Comparison of ENCODE assay signal across 8 cellular contexts in genomic region chr1:153533689-153534201, GRCh38. TPM values are rescaled to one million over a fixed set of nuclear protein-coding genes. Genes with fewer than 3 reads are reported as not detected.
A peak's percentile ranks its signal among the peaks of the same experiment; 100 is the strongest.
DNase-seq lines count a peak whose midpoint lies in the region; ATAC-seq and TF ChIP-seq lines count a peak whose summit lies in the region.

No MANE protein-coding gene starts in this region.

- peaks cover 43% of the 10 kb centered on the region for H3K4me1 ChIP-seq in Panc1 (ENCODE audit: control insufficient read depth, insufficient read depth, low read length)
- H3K4me1 ChIP-seq in tibial artery = peaks cover 0 to 54% (median 34%) of the 10 kb centered on the region in 4 donors

- no peaks in the 10 kb centered on the region for H3K27me3 ChIP-seq in Panc1 (ENCODE audit: control insufficient read depth, insufficient read depth, low read length)
- no peaks in the 10 kb centered on the region for H3K27me3 ChIP-seq in layer of hippocampus (ENCODE audit: control insufficient read depth, insufficient read depth, low read length)
- no peaks in the 10 kb centered on the region for H3K27me3 ChIP-seq in tibial artery

- in situ Hi-C loops in Panc1 (cut with HindIII; ENCODE audit: low pct_unique_long_range_greater_than_20kb, low sequenced_read_pairs) = no loop called here

- ATAC-seq in Panc1 (peak; percentile 26), HG02678 (IDR thresholded peaks at IDR 0.05; ENCODE audit: unreplicated experiment) (no peak), GM19467 (IDR thresholded peaks at IDR 0.05; ENCODE audit: unreplicated experiment) (no peak)

- intact Hi-C loops in Panc1 (cut with micrococcal nuclease; ENCODE audit: unreplicated experiment) (loop anchor here (1.0 kb wide), 1 partner anchor 35 kb away; no protein-coding TSS in a partner anchor), tibial artery (cut with DNase I; ENCODE audit: low total_unique reads) (loop anchor here (1.0 kb wide), 1 partner anchor 34 kb away; no protein-coding TSS in a partner anchor)

- H3K36me3 ChIP-seq in Panc1 (ENCODE audit: control insufficient read depth, insufficient read depth, low read length) = no peaks in the 10 kb centered on the region; the same call in 1 of the 2 replicates
- peaks cover 0 to 9% (median 9%) of the 10 kb centered on the region in 3 donors for H3K36me3 ChIP-seq in tibial artery

- POLR2A ChIA-PET in Panc1 (lab: Charles Lee) = interaction anchor here (1.0 kb wide), 1 partner anchor 101 kb away, joined by 4 read pairs; no protein-coding TSS in a partner anchor

- H3K4me3 ChIP-seq in Panc1 (ENCODE audit: low read depth in 2 of 2, low read length in 2 of 2) (peak overlapping the region; percentile 75 to 86), tibial artery (peak overlapping the region; percentile 72 to 94)

- no peaks in the 10 kb centered on the region for H3K9me3 ChIP-seq in Panc1 (ENCODE audit: control insufficient read depth, insufficient read depth, low read depth, low read length)
- no peaks in the 10 kb centered on the region for H3K9me3 ChIP-seq in tibial artery

- DNase-seq in GM04504 (ENCODE audit: low read depth) (peak; percentile 87), Panc1 (ENCODE audit: low read depth, low spot score) (peak; percentile 86), caudate nucleus (lab: John Stamatoyannopoulos, UW) (peak in 6 of 61 donors; percentile 6 to 29 (median 14)), tibial artery (peak; percentile 84 to 88)
- DNase-seq in activated CD8-positive, alpha-beta memory T cell treated with anti-CD3 and anti-CD28 coated beads for 24 hours = no peak

- TF ChIP-seq CTCF in Panc1 (IDR thresholded peaks at IDR 0.05) (no peak), tibial artery (IDR thresholded peaks at IDR 0.05) (no peak)

- H3K27ac ChIP-seq in Panc1 (ENCODE audit: low read length) (peak overlapping the region; percentile 91), caudate nucleus (ENCODE audit: low read depth, low read length) (peak overlapping the region; percentile 11), layer of hippocampus (ENCODE audit: low read depth, low read length) (peak overlapping the region; percentile 55), tibial artery (peak overlapping the region; percentile 93 to 99)

- CTCF ChIA-PET in Panc1 (lab: Charles Lee) = interaction anchor here (0.7 to 2.6 kb wide), 12 partner anchors 9 to 100 kb away, joined by 3 to 16 read pairs (median 6); partner anchors contain the start of genes CHTOP, S100A14, S100A3 and S100A4

- BruUV-seq in Panc1 (replicated peaks; lab: Mats Ljungman, UMichigan) = no TSS peak

RNA-seq across cellular contexts. Expression of gene S100A6, which starts 2.0 kb away (rescaled TPM):
- 1,986 TPM for total RNA-seq in Panc1 (2021; ENCODE audit: unreplicated experiment)
- polyA plus RNA-seq in Panc1 (2012; ENCODE audit: insufficient read length) = 6,225 TPM

RNA-seq across cellular contexts. Expression of gene S100A5, which starts 7.0 kb away (rescaled TPM):
- 0.72 TPM for total RNA-seq in Panc1 (2021; ENCODE audit: unreplicated experiment)
- polyA plus RNA-seq in Panc1 (2012; ENCODE audit: insufficient read length) = 1.2 TPM

RNA-seq across cellular contexts. Expression of gene S100A4, which starts 11.9 kb away (rescaled TPM):
- total RNA-seq in Panc1 (2021; ENCODE audit: unreplicated experiment) = 773 TPM
- polyA plus RNA-seq in Panc1 (2012; ENCODE audit: insufficient read length) = 817 TPM

RNA-seq across cellular contexts. Expression of gene S100A3, which starts 15.3 kb away (rescaled TPM):
- 12.0 TPM for total RNA-seq in Panc1 (2021; ENCODE audit: unreplicated experiment)
- polyA plus RNA-seq in Panc1 (2012; ENCODE audit: insufficient read length) = 10.0 TPM

RNA-seq across cellular contexts. Expression of gene S100A2, which starts 31.9 kb away (rescaled TPM):
- total RNA-seq in Panc1 (2021; ENCODE audit: unreplicated experiment) = 6.2 TPM
- 10.7 TPM for polyA plus RNA-seq in Panc1 (2012; ENCODE audit: insufficient read length)

Comparison
In these comparisons a context has a peak if more than half of its experiments do, and no peak if none do; other contexts are left out.
1. H3K27ac ChIP-seq: peak in every context shown above with its lines; median percentile 96 in tibial artery; 91 in Panc1; 55 in layer of hippocampus; 11 in caudate nucleus.